1 cellular context compared by ENCODE assay signal in the genomic region with DNA sequence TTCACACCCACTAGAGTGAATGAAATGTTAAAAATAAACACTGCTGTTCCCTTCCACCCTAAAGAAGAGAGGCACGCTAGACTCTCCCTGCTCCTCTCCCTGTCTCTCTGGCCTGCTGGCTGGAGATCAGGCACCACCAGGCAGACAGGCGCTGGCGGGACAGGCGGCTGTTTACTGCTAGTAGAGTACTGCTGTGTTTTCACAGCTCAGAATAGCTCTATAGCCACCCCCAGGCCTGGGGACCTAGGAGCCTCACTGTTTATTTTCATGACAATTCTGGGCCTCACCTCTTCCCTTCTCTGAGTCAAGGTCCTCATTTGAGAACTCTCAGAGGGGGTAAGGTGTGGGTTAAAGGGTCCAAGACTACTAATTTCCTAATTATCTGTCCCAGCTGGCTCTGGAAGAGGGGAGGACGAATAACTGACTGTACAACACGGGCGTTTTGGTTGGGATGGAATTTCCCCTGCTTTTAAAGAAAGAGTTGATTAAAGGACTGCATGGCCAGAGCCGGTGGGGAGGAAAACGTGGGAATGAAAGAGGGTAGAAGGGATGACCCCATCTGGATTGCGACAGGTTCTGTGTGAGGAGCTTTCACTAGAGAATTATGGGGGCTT.
A peak's percentile ranks its signal among the peaks of the same experiment; 100 is the strongest.
TF ChIP-seq lines count a peak whose summit lies in the region.

No MANE protein-coding gene starts in this region.

TF ChIP-seq in HepG2, 621 proteins besides CTCF, POLR2A, EP300 and RAD21 (continued from another document and continues in another):
- TF ChIP-seq, protein P1, sequence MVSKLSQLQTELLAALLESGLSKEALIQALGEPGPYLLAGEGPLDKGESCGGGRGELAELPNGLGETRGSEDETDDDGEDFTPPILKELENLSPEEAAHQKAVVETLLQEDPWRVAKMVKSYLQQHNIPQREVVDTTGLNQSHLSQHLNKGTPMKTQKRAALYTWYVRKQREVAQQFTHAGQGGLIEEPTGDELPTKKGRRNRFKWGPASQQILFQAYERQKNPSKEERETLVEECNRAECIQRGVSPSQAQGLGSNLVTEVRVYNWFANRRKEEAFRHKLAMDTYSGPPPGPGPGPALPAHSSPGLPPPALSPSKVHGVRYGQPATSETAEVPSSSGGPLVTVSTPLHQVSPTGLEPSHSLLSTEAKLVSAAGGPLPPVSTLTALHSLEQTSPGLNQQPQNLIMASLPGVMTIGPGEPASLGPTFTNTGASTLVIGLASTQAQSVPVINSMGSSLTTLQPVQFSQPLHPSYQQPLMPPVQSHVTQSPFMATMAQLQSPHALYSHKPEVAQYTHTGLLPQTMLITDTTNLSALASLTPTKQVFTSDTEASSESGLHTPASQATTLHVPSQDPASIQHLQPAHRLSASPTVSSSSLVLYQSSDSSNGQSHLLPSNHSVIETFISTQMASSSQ (IDR thresholded peaks at IDR 0.05; ENCODE audit: low read depth), result peak; percentile 43; the same call in 1 of the 2 replicates
- TF ChIP-seq, protein P1 (CRISPR knock-in tag; IDR thresholded peaks at IDR 0.05; ENCODE audit: borderline replicate concordance), result no peak; the same call in 1 of the 2 replicates
- TF ChIP-seq, protein P2, sequence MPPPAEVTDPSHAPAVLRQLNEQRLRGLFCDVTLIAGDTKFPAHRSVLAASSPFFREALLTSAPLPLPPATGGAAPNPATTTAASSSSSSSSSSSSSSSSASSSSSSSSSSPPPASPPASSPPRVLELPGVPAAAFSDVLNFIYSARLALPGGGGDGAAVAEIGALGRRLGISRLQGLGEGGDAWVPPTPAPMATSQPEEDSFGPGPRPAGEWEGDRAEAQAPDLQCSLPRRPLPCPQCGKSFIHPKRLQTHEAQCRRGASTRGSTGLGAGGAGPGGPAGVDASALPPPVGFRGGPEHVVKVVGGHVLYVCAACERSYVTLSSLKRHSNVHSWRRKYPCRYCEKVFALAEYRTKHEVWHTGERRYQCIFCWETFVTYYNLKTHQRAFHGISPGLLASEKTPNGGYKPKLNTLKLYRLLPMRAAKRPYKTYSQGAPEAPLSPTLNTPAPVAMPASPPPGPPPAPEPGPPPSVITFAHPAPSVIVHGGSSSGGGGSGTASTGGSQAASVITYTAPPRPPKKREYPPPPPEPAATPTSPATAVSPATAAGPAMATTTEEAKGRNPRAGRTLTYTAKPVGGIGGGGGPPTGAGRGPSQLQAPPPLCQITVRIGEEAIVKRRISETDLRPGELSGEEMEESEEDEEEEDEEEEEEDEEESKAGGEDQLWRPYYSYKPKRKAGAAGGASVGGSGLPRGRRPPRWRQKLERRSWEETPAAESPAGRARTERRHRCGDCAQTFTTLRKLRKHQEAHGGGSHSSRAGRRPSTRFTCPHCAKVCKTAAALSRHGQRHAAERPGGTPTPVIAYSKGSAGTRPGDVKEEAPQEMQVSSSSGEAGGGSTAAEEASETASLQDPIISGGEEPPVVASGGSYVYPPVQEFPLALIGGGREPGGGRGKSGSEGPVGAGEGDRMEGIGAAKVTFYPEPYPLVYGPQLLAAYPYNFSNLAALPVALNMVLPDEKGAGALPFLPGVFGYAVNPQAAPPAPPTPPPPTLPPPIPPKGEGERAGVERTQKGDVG (CRISPR knock-in tag; IDR thresholded peaks at IDR 0.05; ENCODE audit: borderline replicate concordance), result peak; percentile 45; the same call in 1 of the 2 replicates
- TF ChIP-seq, protein P3, sequence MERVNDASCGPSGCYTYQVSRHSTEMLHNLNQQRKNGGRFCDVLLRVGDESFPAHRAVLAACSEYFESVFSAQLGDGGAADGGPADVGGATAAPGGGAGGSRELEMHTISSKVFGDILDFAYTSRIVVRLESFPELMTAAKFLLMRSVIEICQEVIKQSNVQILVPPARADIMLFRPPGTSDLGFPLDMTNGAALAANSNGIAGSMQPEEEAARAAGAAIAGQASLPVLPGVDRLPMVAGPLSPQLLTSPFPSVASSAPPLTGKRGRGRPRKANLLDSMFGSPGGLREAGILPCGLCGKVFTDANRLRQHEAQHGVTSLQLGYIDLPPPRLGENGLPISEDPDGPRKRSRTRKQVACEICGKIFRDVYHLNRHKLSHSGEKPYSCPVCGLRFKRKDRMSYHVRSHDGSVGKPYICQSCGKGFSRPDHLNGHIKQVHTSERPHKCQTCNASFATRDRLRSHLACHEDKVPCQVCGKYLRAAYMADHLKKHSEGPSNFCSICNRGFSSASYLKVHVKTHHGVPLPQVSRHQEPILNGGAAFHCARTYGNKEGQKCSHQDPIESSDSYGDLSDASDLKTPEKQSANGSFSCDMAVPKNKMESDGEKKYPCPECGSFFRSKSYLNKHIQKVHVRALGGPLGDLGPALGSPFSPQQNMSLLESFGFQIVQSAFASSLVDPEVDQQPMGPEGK (CRISPR knock-in tag; IDR thresholded peaks at IDR 0.05), result no peak
- TF ChIP-seq, protein P4, sequence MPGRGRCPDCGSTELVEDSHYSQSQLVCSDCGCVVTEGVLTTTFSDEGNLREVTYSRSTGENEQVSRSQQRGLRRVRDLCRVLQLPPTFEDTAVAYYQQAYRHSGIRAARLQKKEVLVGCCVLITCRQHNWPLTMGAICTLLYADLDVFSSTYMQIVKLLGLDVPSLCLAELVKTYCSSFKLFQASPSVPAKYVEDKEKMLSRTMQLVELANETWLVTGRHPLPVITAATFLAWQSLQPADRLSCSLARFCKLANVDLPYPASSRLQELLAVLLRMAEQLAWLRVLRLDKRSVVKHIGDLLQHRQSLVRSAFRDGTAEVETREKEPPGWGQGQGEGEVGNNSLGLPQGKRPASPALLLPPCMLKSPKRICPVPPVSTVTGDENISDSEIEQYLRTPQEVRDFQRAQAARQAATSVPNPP (CRISPR knock-in tag; IDR thresholded peaks at IDR 0.05), result 0 out of 2 replicates have a peak, but pooled peaks have one; percentile 43
- peak in 1 of 2 experiments; percentile 36; a peak in 2 of 4 replicates for TF ChIP-seq HMGXB4 (CRISPR knock-in tag; IDR thresholded peaks at IDR 0.05; ENCODE audit: borderline replicate concordance in 1 of 2, low read depth in 1 of 2)
- peak; percentile 43; the same call in 1 of the 2 replicates for TF ChIP-seq ELF4 (CRISPR knock-in tag; IDR thresholded peaks at IDR 0.05; ENCODE audit: borderline replicate concordance)
- no peak for TF ChIP-seq MAZ (IDR thresholded peaks at IDR 0.05; ENCODE audit: borderline replicate concordance, low read depth, low read length)
- peak; percentile 33; the same call in 1 of the 2 replicates for TF ChIP-seq MAZ (CRISPR knock-in tag; IDR thresholded peaks at IDR 0.05; ENCODE audit: low read depth)
- peak; percentile 45; the same call in 1 of the 2 replicates for TF ChIP-seq ZNF501 (CRISPR knock-in tag; IDR thresholded peaks at IDR 0.05)
- 0 out of 2 replicates have a peak, but pooled peaks have one; percentile 23 for TF ChIP-seq TOPORS (CRISPR knock-in tag; IDR thresholded peaks at IDR 0.05)
- 0 out of 2 replicates have a peak, but pooled peaks have one; percentile 78 for TF ChIP-seq ZMAT3 (CRISPR knock-in tag; conservative IDR thresholded peaks at IDR 0.05)
- TF ChIP-seq, protein P5, sequence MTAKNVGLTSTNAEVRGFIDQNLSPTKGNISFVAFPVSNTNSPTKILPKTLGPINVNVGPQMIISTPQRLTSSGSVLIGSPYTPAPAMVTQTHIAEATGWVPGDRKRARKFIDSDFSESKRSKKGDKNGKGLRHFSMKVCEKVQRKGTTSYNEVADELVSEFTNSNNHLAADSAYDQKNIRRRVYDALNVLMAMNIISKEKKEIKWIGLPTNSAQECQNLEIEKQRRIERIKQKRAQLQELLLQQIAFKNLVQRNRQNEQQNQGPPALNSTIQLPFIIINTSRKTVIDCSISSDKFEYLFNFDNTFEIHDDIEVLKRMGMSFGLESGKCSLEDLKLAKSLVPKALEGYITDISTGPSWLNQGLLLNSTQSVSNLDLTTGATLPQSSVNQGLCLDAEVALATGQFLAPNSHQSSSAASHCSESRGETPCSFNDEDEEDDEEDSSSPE (CRISPR knock-in tag; IDR thresholded peaks at IDR 0.05), result no peak; the same call in 1 of the 2 replicates
- TF ChIP-seq TEAD3 (CRISPR knock-in tag; optimal IDR thresholded peaks at IDR 0.05; ENCODE audit: borderline replicate concordance), result peak; percentile 52
- no peak for TF ChIP-seq SIX1 (CRISPR knock-in tag; IDR thresholded peaks at IDR 0.05; ENCODE audit: borderline replicate concordance)
- TF ChIP-seq, protein P6, sequence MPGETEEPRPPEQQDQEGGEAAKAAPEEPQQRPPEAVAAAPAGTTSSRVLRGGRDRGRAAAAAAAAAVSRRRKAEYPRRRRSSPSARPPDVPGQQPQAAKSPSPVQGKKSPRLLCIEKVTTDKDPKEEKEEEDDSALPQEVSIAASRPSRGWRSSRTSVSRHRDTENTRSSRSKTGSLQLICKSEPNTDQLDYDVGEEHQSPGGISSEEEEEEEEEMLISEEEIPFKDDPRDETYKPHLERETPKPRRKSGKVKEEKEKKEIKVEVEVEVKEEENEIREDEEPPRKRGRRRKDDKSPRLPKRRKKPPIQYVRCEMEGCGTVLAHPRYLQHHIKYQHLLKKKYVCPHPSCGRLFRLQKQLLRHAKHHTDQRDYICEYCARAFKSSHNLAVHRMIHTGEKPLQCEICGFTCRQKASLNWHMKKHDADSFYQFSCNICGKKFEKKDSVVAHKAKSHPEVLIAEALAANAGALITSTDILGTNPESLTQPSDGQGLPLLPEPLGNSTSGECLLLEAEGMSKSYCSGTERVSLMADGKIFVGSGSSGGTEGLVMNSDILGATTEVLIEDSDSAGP (CRISPR knock-in tag; IDR thresholded peaks at IDR 0.05; ENCODE audit: borderline replicate concordance), result peak; percentile 51
- TF ChIP-seq ZFP41 (CRISPR knock-in tag; IDR thresholded peaks at IDR 0.05; ENCODE audit: borderline replicate concordance), result 0 out of 2 replicates have a peak, but pooled peaks have one; percentile 25
- no peak for TF ChIP-seq ZNF513 (CRISPR knock-in tag; conservative IDR thresholded peaks at IDR 0.05)
- peak; percentile 59; the same call in 1 of the 2 replicates for TF ChIP-seq ZNF441 (CRISPR knock-in tag; IDR thresholded peaks at IDR 0.05; ENCODE audit: borderline replicate concordance)
- TF ChIP-seq, protein P7, sequence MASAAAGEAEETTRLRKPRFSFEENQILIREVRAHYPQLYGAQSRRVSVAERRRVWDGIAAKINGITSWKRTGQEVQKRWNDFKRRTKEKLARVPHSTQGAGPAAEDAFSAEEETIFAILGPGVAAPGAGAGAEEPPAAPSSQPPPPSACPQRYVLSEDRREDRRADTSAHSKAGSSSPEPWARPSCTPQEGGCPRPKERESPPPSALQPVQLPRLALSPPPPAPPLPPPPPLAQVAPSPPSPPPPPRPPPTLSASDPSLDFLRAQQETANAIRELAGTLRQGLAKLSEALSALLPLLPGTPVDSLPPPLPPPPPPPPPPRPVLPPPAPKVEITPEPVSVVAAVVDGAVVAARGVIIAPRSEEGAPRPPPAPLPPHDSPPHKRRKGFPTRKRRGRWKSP (CRISPR knock-in tag; IDR thresholded peaks at IDR 0.05), result 0 out of 2 replicates have a peak, but pooled peaks have one; percentile 46
- TF ChIP-seq ZNF629 (CRISPR knock-in tag; conservative IDR thresholded peaks at IDR 0.05), result peak; percentile 27; the same call in 1 of the 2 replicates
- no peak for TF ChIP-seq NFYC (CRISPR knock-in tag; IDR thresholded peaks at IDR 0.05)
- TF ChIP-seq TSC22D2 (CRISPR knock-in tag; IDR thresholded peaks at IDR 0.05; ENCODE audit: borderline replicate concordance), result no peak; the same call in 1 of the 2 replicates
- TF ChIP-seq, protein P8, sequence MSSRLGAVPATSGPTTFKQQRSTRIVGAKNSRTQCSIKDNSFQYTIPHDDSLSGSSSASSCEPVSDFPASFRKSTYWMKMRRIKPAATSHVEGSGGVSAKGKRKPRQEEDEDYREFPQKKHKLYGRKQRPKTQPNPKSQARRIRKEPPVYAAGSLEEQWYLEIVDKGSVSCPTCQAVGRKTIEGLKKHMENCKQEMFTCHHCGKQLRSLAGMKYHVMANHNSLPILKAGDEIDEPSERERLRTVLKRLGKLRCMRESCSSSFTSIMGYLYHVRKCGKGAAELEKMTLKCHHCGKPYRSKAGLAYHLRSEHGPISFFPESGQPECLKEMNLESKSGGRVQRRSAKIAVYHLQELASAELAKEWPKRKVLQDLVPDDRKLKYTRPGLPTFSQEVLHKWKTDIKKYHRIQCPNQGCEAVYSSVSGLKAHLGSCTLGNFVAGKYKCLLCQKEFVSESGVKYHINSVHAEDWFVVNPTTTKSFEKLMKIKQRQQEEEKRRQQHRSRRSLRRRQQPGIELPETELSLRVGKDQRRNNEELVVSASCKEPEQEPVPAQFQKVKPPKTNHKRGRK (CRISPR knock-in tag; IDR thresholded peaks at IDR 0.05), result no peak
- TF ChIP-seq MEIS1 (CRISPR knock-in tag; IDR thresholded peaks at IDR 0.05; ENCODE audit: borderline replicate concordance), result no peak
- TF ChIP-seq ZKSCAN1 (IDR thresholded peaks at IDR 0.05; ENCODE audit: low read length), result no peak
- peak; percentile 78; the same call in 1 of the 2 replicates for TF ChIP-seq GFI1 (CRISPR knock-in tag; IDR thresholded peaks at IDR 0.05; ENCODE audit: borderline replicate concordance)
- TF ChIP-seq ONECUT2 (CRISPR knock-in tag; IDR thresholded peaks at IDR 0.05), result peak; percentile 35; the same call in 1 of the 2 replicates
- TF ChIP-seq RAD51 (IDR thresholded peaks at IDR 0.05; ENCODE audit: borderline replicate concordance), result no peak
- no peak for TF ChIP-seq HMGA1 (CRISPR knock-in tag; conservative IDR thresholded peaks at IDR 0.05)
